Comparison of ENCODE assay signal across 13 cellular contexts in genomic region chr3:149816986-149817385, GRCh38. TPM values are rescaled to one million over a fixed set of nuclear protein-coding genes. Genes with fewer than 3 reads are reported as not detected.
DNase-seq lines count a peak whose midpoint lies in the region; ATAC-seq and TF ChIP-seq lines count a peak whose summit lies in the region.
"Had no signal": no experiment of that assay in that cellular context is flagged by ENCODE, and none has a peak within 500 bp of the region (broad histone marks: within the 10 kb centered on the region; RNA-seq: fewer than 3 reads in every experiment).

No MANE protein-coding gene starts in this region.

- H3K9me3 Mint-ChIP-seq in T-helper 2 cell treated with Interferon-gamma antibody and Interleukin-4, amounts not matched to agents 5 μg/mL and 100 μg/mL, for 36 hours, result peaks cover 7% of the 10 kb centered on the region
- H3K9me3 Mint-ChIP-seq in stimulated activated effector memory CD8-positive, alpha-beta T cell treated with anti-CD3 and anti-CD28 coated beads, Interleukin-12 subunit alpha, Interleukin-12 subunit beta, amount 100 ng/mL, for 72 hours, result no peaks in the 10 kb centered on the region

- H3K27me3 ChIP-seq in esophagus squamous epithelium, result no peaks in the 10 kb centered on the region

- peaks cover 0 to 2% (median 0%) of the 10 kb centered on the region in 3 donors for H3K9me3 ChIP-seq in esophagus squamous epithelium

- H3K4me3 Mint-ChIP-seq in T-helper 2 cell treated with Interferon-gamma antibody and Interleukin-4, amounts not matched to agents 5 μg/mL and 100 μg/mL, for 36 hours, result peak overlapping the region; percentile 7
- H3K4me3 Mint-ChIP-seq in stimulated activated effector memory CD8-positive, alpha-beta T cell treated with anti-CD3 and anti-CD28 coated beads, Interleukin-12 subunit alpha, Interleukin-12 subunit beta, amount 100 ng/mL, for 72 hours, result peak overlapping the region; percentile 6

- H3K4me1 ChIP-seq in esophagus squamous epithelium, result peaks cover 11 to 60% (median 26%) of the 10 kb centered on the region in 3 donors

- H3K27ac ChIP-seq in esophagus squamous epithelium, result peak overlapping the region in 3 of 4 donors; percentile 34 to 46 (median 42)
- H3K27ac ChIP-seq: 22Rv1 had no signal

- intact Hi-C loops in esophagus squamous epithelium (cut with DNase I), result no loop called here

- no peak for DNase-seq in T-helper 2 cell treated with Interferon-gamma antibody and Interleukin-4, amounts not matched to agents 5 μg/mL and 100 μg/mL, for 36 hours (ENCODE audit: low spot score)
- DNase-seq in T-helper 2 cell (no peak), RKO (ENCODE audit: low spot score) (peak; percentile 34), esophagus squamous epithelium (lab: John Stamatoyannopoulos, UW) (no peak), C1 segment of cervical spinal cord (lab: John Stamatoyannopoulos, UW) (no peak)
- no peak for DNase-seq in stimulated activated effector memory CD8-positive, alpha-beta T cell treated with anti-CD3 and anti-CD28 coated beads, Interleukin-12 subunit alpha, Interleukin-12 subunit beta, amount 100 ng/mL, for 72 hours (ENCODE audit: low spot score in 2 of 2)
- no peak for DNase-seq in effector CD4-positive, alpha-beta T cell
- DNase-seq: cerebellar nuclear complex, NCI-H1436 had no signal

- TF ChIP-seq CTCF in esophagus squamous epithelium (IDR thresholded peaks at IDR 0.05), result no peak

- H3K27me3 Mint-ChIP-seq in T-helper 2 cell treated with Interferon-gamma antibody and Interleukin-4, amounts not matched to agents 5 μg/mL and 100 μg/mL, for 36 hours (ENCODE audit: low read depth), result no peaks in the 10 kb centered on the region

- H3K4me1 Mint-ChIP-seq in T-helper 2 cell treated with Interferon-gamma antibody and Interleukin-4, amounts not matched to agents 5 μg/mL and 100 μg/mL, for 36 hours (ENCODE audit: low read depth), result peaks cover 53% of the 10 kb centered on the region
- peaks cover 64% of the 10 kb centered on the region for H3K4me1 Mint-ChIP-seq in stimulated activated effector memory CD8-positive, alpha-beta T cell treated with anti-CD3 and anti-CD28 coated beads, Interleukin-12 subunit alpha, Interleukin-12 subunit beta, amount 100 ng/mL, for 72 hours

- no peak overlapping the region for H3K4me3 ChIP-seq in esophagus squamous epithelium

- WGBS in esophagus squamous epithelium, 2 donors, result 22 to 25% methylated on average over 2 of the region's 2 CpGs

- no peak overlapping the region for H3K27ac Mint-ChIP-seq in T-helper 2 cell treated with Interferon-gamma antibody and Interleukin-4, amounts not matched to agents 5 μg/mL and 100 μg/mL, for 36 hours
- no peak overlapping the region for H3K27ac Mint-ChIP-seq in stimulated activated effector memory CD8-positive, alpha-beta T cell treated with anti-CD3 and anti-CD28 coated beads, Interleukin-12 subunit alpha, Interleukin-12 subunit beta, amount 100 ng/mL, for 72 hours

- peaks cover 16% of the 10 kb centered on the region for H3K36me3 Mint-ChIP-seq in T-helper 2 cell treated with Interferon-gamma antibody and Interleukin-4, amounts not matched to agents 5 μg/mL and 100 μg/mL, for 36 hours (ENCODE audit: low read depth)
- peaks cover 20% of the 10 kb centered on the region for H3K36me3 Mint-ChIP-seq in stimulated activated effector memory CD8-positive, alpha-beta T cell treated with anti-CD3 and anti-CD28 coated beads, Interleukin-12 subunit alpha, Interleukin-12 subunit beta, amount 100 ng/mL, for 72 hours

- no peak for ATAC-seq in stimulated activated effector memory CD8-positive, alpha-beta T cell treated with anti-CD3 and anti-CD28 coated beads, Interleukin-12 subunit alpha, Interleukin-12 subunit beta, amount 100 ng/mL, for 72 hours
- no peak for ATAC-seq in GM18858 (IDR thresholded peaks at IDR 0.05; ENCODE audit: unreplicated experiment)

- no peaks in the 10 kb centered on the region for H3K36me3 ChIP-seq in esophagus squamous epithelium

- peak in 1 of 4 donors; percentile 11 for TF ChIP-seq POLR2A in esophagus squamous epithelium (IDR thresholded peaks at IDR 0.05)

RNA-seq across cellular contexts. Expression of gene RNF13, which starts 4.0 kb away (rescaled TPM):
- 10 to 100 TPM; 17.4 to 70.4 (median 45.8) TPM for total RNA-seq in esophagus squamous epithelium

RNA-seq across cellular contexts. Expression of gene ANKUB1, which starts 24.6 kb away (rescaled TPM):
- total RNA-seq in esophagus squamous epithelium, result not detected
- total RNA-seq: activated CD8-positive, alpha-beta memory T cell treated with anti-CD3 and anti-CD28 coated beads for 36 hours; osteocyte had no signal
